Comparison of ENCODE assay signal across 6 cellular contexts in the genomic region with DNA sequence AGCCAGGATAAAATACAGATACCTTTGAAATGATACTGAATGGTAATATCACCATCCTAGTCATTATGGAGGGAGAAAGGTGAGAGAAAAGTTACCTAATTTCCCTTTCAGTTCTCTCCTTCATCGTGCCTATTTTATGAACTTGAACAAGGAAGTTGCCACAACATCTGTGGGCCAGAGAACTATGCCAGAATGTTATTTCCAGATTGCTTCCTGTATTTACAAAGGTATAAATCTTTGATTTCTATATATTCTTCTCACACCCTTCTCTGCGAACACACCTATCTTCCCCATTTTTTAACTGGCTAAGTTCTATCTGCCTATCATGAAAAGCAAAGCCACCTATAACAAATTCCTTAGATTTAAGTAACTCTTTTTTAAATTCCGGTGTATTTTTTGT.
"Had no signal": no experiment of that assay in that cellular context is flagged by ENCODE, and none has a peak within 500 bp of the region (broad histone marks: within the 10 kb centered on the region; RNA-seq: fewer than 3 reads in every experiment).

No MANE protein-coding gene starts in this region.

- H3K4me3 ChIP-seq: GM23338 had no signal

- ATAC-seq: GM23338, HepG2 had no signal

- H3K4me2 ChIP-seq: GM23338 had no signal

- DNase-seq: H9, HCEC 1CT, KBM-7 had no signal

- H2AFZ ChIP-seq: GM23338 had no signal

- H3K27ac ChIP-seq: HL-60 had no signal
